ENCODE assay signal across 8 cellular contexts in the genomic region with DNA sequence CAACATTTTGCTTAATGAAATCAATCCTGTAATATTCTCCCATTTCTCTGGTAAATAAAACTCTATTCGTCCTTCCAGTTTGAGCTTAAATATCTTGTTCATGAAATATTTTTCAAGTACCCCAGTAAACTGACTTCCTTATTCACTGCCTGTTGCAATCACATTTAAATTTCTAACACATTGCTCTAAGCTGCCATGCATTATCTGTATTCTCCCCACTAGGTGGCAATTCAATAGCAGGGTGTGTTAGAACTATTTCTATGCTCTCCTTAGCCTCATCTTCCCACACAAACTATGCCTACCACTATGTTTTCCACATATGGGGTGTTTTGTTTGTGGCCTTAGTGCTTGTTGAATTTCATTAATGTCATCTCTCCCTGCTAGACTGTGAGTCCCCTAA.
DNase-seq lines count a peak whose midpoint lies in the region; ATAC-seq and TF ChIP-seq lines count a peak whose summit lies in the region.

No MANE protein-coding gene starts in this region.

- H3K27me3 ChIP-seq in right atrium auricular region (no peaks in the 10 kb centered on the region), transverse colon (no peaks in the 10 kb centered on the region), psoas muscle (ENCODE audit: insufficient read depth in 3 of 3, low read length in 2 of 3) (no peaks in the 10 kb centered on the region)

- TF ChIP-seq CTCF in GM10248 (IDR thresholded peaks at IDR 0.05; ENCODE audit: control extremely low read depth, extremely low read depth, low read depth, missing control alignments): peak; percentile 31
- peak; percentile 51 to 71 for TF ChIP-seq CTCF in right atrium auricular region (IDR thresholded peaks at IDR 0.05)
- peak; percentile 41 to 70 (median 57) for TF ChIP-seq CTCF in transverse colon (IDR thresholded peaks at IDR 0.05)
- TF ChIP-seq CTCF in psoas muscle (IDR thresholded peaks at IDR 0.05): no peak

- CTCF ChIA-PET in GM10248 (lab: Yijun Ruan, JAX): interaction anchor here (1.8 kb wide), 1 partner anchor 827 kb away, joined by 4 read pairs; no protein-coding TSS in a partner anchor

- WGBS in transverse colon (ENCODE audit: low coverage in 1 of 2), 2 donors: 17 to 32% methylated on average over 1 of the region's 1 CpG
- WGBS in psoas muscle, 3 donors: 51 to 71% (median 56%) methylated on average over 1 of the region's 1 CpG

- TF ChIP-seq POLR2A in transverse colon (IDR thresholded peaks at IDR 0.05): no peak

- H3K4me1 ChIP-seq in right atrium auricular region (no peaks in the 10 kb centered on the region), transverse colon (peaks cover 0 to 13% (median 1%) of the 10 kb centered on the region in 4 donors), psoas muscle (no peaks in the 10 kb centered on the region)

- no peaks in the 10 kb centered on the region for H3K9me3 ChIP-seq in right atrium auricular region
- H3K9me3 ChIP-seq in transverse colon: no peaks in the 10 kb centered on the region
- no peaks in the 10 kb centered on the region for H3K9me3 ChIP-seq in psoas muscle

- H3K4me3 ChIP-seq in right atrium auricular region (no peak overlapping the region), transverse colon (no peak overlapping the region), psoas muscle (no peak overlapping the region)

- H3K36me3 ChIP-seq in right atrium auricular region: no peaks in the 10 kb centered on the region
- H3K36me3 ChIP-seq in transverse colon: no peaks in the 10 kb centered on the region
- H3K36me3 ChIP-seq in psoas muscle (ENCODE audit: insufficient read depth in 1 of 2, low read depth in 1 of 2): no peaks in the 10 kb centered on the region

- intact Hi-C loops in transverse colon (cut with DNase I; ENCODE audit: low total_unique reads): no loop called here
- intact Hi-C loops in psoas muscle (cut with DNase I): no loop called here

- in situ Hi-C loops in transverse colon (cut with MboI; ENCODE audit: low pct_ligation_motif_present in 1 of 4, low pct_unique_long_range_greater_than_20kb in 1 of 4, low sequenced_read_pairs in 3 of 4): no loop called here

- H3K27ac ChIP-seq in right atrium auricular region (no peak overlapping the region), transverse colon (no peak overlapping the region), psoas muscle (no peak overlapping the region)

- ATAC-seq in HG03378 (IDR thresholded peaks at IDR 0.05; ENCODE audit: unreplicated experiment): peak; percentile 58
- no peak for ATAC-seq in HG02884 (IDR thresholded peaks at IDR 0.05; ENCODE audit: unreplicated experiment)
- ATAC-seq in psoas muscle: no peak

- POLR2A ChIA-PET in GM10248 (lab: Yijun Ruan, JAX): no interaction called here

- no peak for TF ChIP-seq EP300 in transverse colon (IDR thresholded peaks at IDR 0.05; ENCODE audit: low read depth)

- DNase-seq in GM10248 (ENCODE audit: extremely low spot score): no peak
- peak; percentile 83 for DNase-seq in SKM-1 (lab: John Stamatoyannopoulos, UW; ENCODE audit: unreplicated experiment)
- no peak for DNase-seq in right atrium auricular region (ENCODE audit: low spot score)
- DNase-seq in transverse colon: no peak
- DNase-seq in psoas muscle: no peak
- DNase-seq in SHP77 (lab: John Stamatoyannopoulos, UW): no peak
